ENCODE assay signal across 11 cellular contexts in genomic region chr1:200405273-200405672, GRCh38. TPM values are rescaled to one million over a fixed set of nuclear protein-coding genes. Genes with fewer than 3 reads are reported as not detected.
DNase-seq lines count a peak whose midpoint lies in the region; ATAC-seq and TF ChIP-seq lines count a peak whose summit lies in the region.
"Had no signal": no experiment of that assay in that cellular context is flagged by ENCODE, and none has a peak within 500 bp of the region (broad histone marks: within the 10 kb centered on the region; RNA-seq: fewer than 3 reads in every experiment).

No MANE protein-coding gene starts in this region.

- TF ChIP-seq POLR2A in adrenal gland (IDR thresholded peaks at IDR 0.05), result no peak

- H3K27ac ChIP-seq in OCI-LY1 (ENCODE audit: low read depth, low read length, poor library complexity, severe bottlenecking) (no peak overlapping the region), endodermal cell (ENCODE audit: low read depth, low read length) (no peak overlapping the region), neural progenitor cell (no peak overlapping the region), adrenal gland (no peak overlapping the region)

- no peak overlapping the region for H3K27ac Mint-ChIP-seq in endodermal cell
- no peak overlapping the region for H3K27ac Mint-ChIP-seq in neural progenitor cell

- H3F3A ChIP-seq in OCI-LY1 (ENCODE audit: insufficient read depth, low read length), result no peaks in the 10 kb centered on the region
- H3F3A ChIP-seq in neural progenitor cell (ENCODE audit: low read depth), result peaks cover under 1% of the 10 kb centered on the region

- intact Hi-C loops in adrenal gland (cut with DNase I), result no loop called here
- intact Hi-C loops in sciatic nerve (cut with DNase I), result no loop called here

- H3K79me2 ChIP-seq in OCI-LY1 (ENCODE audit: insufficient read depth, low read length), result peaks cover 40% of the 10 kb centered on the region
- H3K79me2 ChIP-seq in neural progenitor cell (ENCODE audit: low read depth), result peaks cover 84% of the 10 kb centered on the region

- DNase-seq in NOMO-1 treated with DMSO at 0.1 percent for 48 hours (lab: John Stamatoyannopoulos, UW; ENCODE audit: unreplicated experiment) (peak; percentile 40), NOMO-1 treated with dmso at 0.1 percent for 144 hours (lab: John Stamatoyannopoulos, UW; ENCODE audit: unreplicated experiment) (no peak), endodermal cell (no peak), neural progenitor cell (ENCODE audit: low spot score) (no peak), adrenal gland (no peak), SW480 (ENCODE audit: low spot score) (no peak), sciatic nerve (ENCODE audit: low spot score) (no peak)
- DNase-seq: caudate nucleus, mucosa of descending colon, NCI-H1694 had no signal

- H3K27me3 ChIP-seq in OCI-LY1 (ENCODE audit: insufficient read depth, low read length) (no peaks in the 10 kb centered on the region), endodermal cell (ENCODE audit: control insufficient read depth, insufficient read depth, low read length, poor library complexity, severe bottlenecking) (no peaks in the 10 kb centered on the region), neural progenitor cell (no peaks in the 10 kb centered on the region), adrenal gland (no peaks in the 10 kb centered on the region)

- TF ChIP-seq CTCF in OCI-LY1 (IDR thresholded peaks at IDR 0.05; ENCODE audit: low read length) (no peak), endodermal cell (conservative IDR thresholded peaks at IDR 0.05) (no peak), neural progenitor cell (IDR thresholded peaks at IDR 0.05) (no peak), adrenal gland (IDR thresholded peaks at IDR 0.05) (no peak)

- H3K36me3 ChIP-seq in OCI-LY1 (ENCODE audit: insufficient read depth, low read length), result peaks cover 68% of the 10 kb centered on the region
- H3K36me3 ChIP-seq in endodermal cell (ENCODE audit: control insufficient read depth, insufficient read depth, low read length), result peaks cover 84% of the 10 kb centered on the region
- H3K36me3 ChIP-seq in neural progenitor cell, result peaks cover 26% of the 10 kb centered on the region
- H3K36me3 ChIP-seq in adrenal gland (replicated peaks in 1 of 2), result no peaks in the 10 kb centered on the region

- peak overlapping the region; percentile 12 for H3K4me3 ChIP-seq in OCI-LY1 (ENCODE audit: low read depth, low read length, poor library complexity, severe bottlenecking)
- H3K4me3 ChIP-seq in endodermal cell (ENCODE audit: low read length), result peak overlapping the region; percentile 93
- H3K4me3 ChIP-seq in neural progenitor cell, result peak overlapping the region; percentile 35
- no peak overlapping the region for H3K4me3 ChIP-seq in adrenal gland
- H3K4me3 ChIP-seq: mucosa of descending colon had no signal

- ATAC-seq in sciatic nerve, result no peak
- ATAC-seq: mucosa of descending colon had no signal

- H3K9me2 ChIP-seq in OCI-LY1 (ENCODE audit: low read depth, low read length), result no peaks in the 10 kb centered on the region

- peaks cover 65% of the 10 kb centered on the region for H3K36me3 Mint-ChIP-seq in endodermal cell (ENCODE audit: low read depth)
- H3K36me3 Mint-ChIP-seq in neural progenitor cell, result peaks cover 54% of the 10 kb centered on the region

- 96 to 100% methylated on average over 2 of the region's 2 CpGs for WGBS in endodermal cell (ENCODE audit: insufficient coverage in 1 of 2, insufficient read length in 1 of 2), 2 experiments
- 67 to 80% (median 71%) methylated on average over 2 of the region's 2 CpGs for WGBS in adrenal gland, 4 donors

- peak overlapping the region; percentile 41 for H3K4me2 ChIP-seq in OCI-LY1 (ENCODE audit: low read length)
- H3K4me2 ChIP-seq in neural progenitor cell, result peak overlapping the region; percentile 77

- no peaks in the 10 kb centered on the region for H3K9me3 Mint-ChIP-seq in endodermal cell
- H3K9me3 Mint-ChIP-seq in neural progenitor cell, result peaks cover 19% of the 10 kb centered on the region

- H3K9me3 ChIP-seq in OCI-LY1 (ENCODE audit: low read length), result no peaks in the 10 kb centered on the region
- no peaks in the 10 kb centered on the region for H3K9me3 ChIP-seq in endodermal cell (ENCODE audit: control insufficient read depth, low read length)
- no peaks in the 10 kb centered on the region for H3K9me3 ChIP-seq in neural progenitor cell (ENCODE audit: low read depth)
- no peaks in the 10 kb centered on the region for H3K9me3 ChIP-seq in adrenal gland (replicated peaks in 1 of 3)
- H3K9me3 ChIP-seq: mucosa of descending colon had no signal

- H3K4me1 ChIP-seq in OCI-LY1 (ENCODE audit: insufficient read depth, low read length, severe bottlenecking) (peaks cover 45% of the 10 kb centered on the region), endodermal cell (ENCODE audit: control insufficient read depth, insufficient read depth, low read length) (peaks cover 2% of the 10 kb centered on the region), neural progenitor cell (peaks cover 19% of the 10 kb centered on the region), adrenal gland (replicated peaks in 1 of 2) (peaks cover 5 to 40% of the 10 kb centered on the region in 2 donors)

- H3K9ac ChIP-seq in OCI-LY1 (ENCODE audit: low read length), result no peak overlapping the region
- H3K9ac ChIP-seq in endodermal cell (ENCODE audit: extremely low read depth, low read length, poor library complexity, severe bottlenecking), result no peak overlapping the region
- no peak overlapping the region for H3K9ac ChIP-seq in neural progenitor cell

- H3K4me3 Mint-ChIP-seq in endodermal cell (peak overlapping the region; percentile 91), neural progenitor cell (no peak overlapping the region)

- H3K4me1 Mint-ChIP-seq in endodermal cell, result peaks cover 65% of the 10 kb centered on the region
- H3K4me1 Mint-ChIP-seq in neural progenitor cell, result peaks cover 31% of the 10 kb centered on the region

- H3K27me3 Mint-ChIP-seq in endodermal cell (ENCODE audit: insufficient read depth), result no peaks in the 10 kb centered on the region
- peaks cover 4% of the 10 kb centered on the region for H3K27me3 Mint-ChIP-seq in neural progenitor cell (ENCODE audit: insufficient read depth, low read depth)

- H4K20me1 ChIP-seq in OCI-LY1 (ENCODE audit: insufficient read depth, low read length), result no peaks in the 10 kb centered on the region
- H4K20me1 ChIP-seq in neural progenitor cell (ENCODE audit: low read depth), result peaks cover 67% of the 10 kb centered on the region

- H2AFZ ChIP-seq in OCI-LY1 (ENCODE audit: low read length) (no peak overlapping the region), neural progenitor cell (replicated peaks) (no peak overlapping the region)

RNA-seq across cellular contexts. Expression of gene ZNF281, which starts 4.6 kb away (rescaled TPM):
- total RNA-seq in endodermal cell (10 to 100 TPM; 51.7 to 61.1 TPM), neural progenitor cell (ENCODE audit: low replicate concordance) (42.6 and 47.1 TPM in 2 replicates), adrenal gland (1 to 10 TPM; 5.4 to 9.7 (median 8.7) TPM), sciatic nerve (16.1 TPM)
- polyA plus RNA-seq in endodermal cell (2013, experiment 1 of 2), result 35.6 TPM
- polyA plus RNA-seq in endodermal cell (2013, experiment 2 of 2), result 33.7 TPM
- polyA plus RNA-seq in adrenal gland, result 1 to 10 TPM; 2.2 to 7.7 (median 3.5) TPM

Comparison
In these comparisons a context has a peak if more than half of its experiments do, and no peak if none do; other contexts are left out.
1. H3K4me3 ChIP-seq: peak in OCI-LY1 (single experiment), endodermal cell (single experiment) and neural progenitor cell (single experiment); none in adrenal gland (0 of 4).